Comparison of ENCODE assay signal across 26 cellular contexts in genomic region chr13:106524108-106524507, GRCh38.
"Had no signal": no experiment of that assay in that cellular context is flagged by ENCODE, and none has a peak within 500 bp of the region (broad histone marks: within the 10 kb centered on the region; RNA-seq: fewer than 3 reads in every experiment).

No MANE protein-coding gene starts in this region.

- H3K4me3 Mint-ChIP-seq: activated CD4-positive, alpha-beta T cell treated with anti-CD3 and anti-CD28 coated beads, Interleukin-2, amount 10 ng/mL, durations not matched to agents 7 days and 5 days; activated CD8-positive, alpha-beta memory T cell treated with anti-CD3 and anti-CD28 coated beads, Interleukin-2, amount 10 ng/mL, durations not matched to agents 7 days and 5 days; activated CD8-positive, alpha-beta T cell treated with anti-CD3 and anti-CD28 coated beads for 36 hours; activated naive CD8-positive, alpha-beta T cell treated with anti-CD3 and anti-CD28 coated beads, Interleukin-2, amount 50 U/mL, for 24 hours; memory B cell; nephron; stimulated activated effector memory CD8-positive, alpha-beta T cell treated with anti-CD3 and anti-CD28 coated beads, Interleukin-12 subunit alpha, Interleukin-12 subunit beta, amount 100 ng/mL, for 72 hours; stimulated activated naive CD8-positive, alpha-beta T cell treated with anti-CD3 and anti-CD28 coated beads, Interleukin-15, amount 100 ng/mL, for 72 hours; T-helper 2 cell treated with Interferon-gamma antibody and Interleukin-4, amounts not matched to agents 5 μg/mL and 100 μg/mL, for 36 hours had no signal

- H3K27me3 ChIP-seq: body of pancreas, right lobe of liver, tibial nerve, uterus had no signal

- DNase-seq: activated CD4-positive, alpha-beta T cell treated with anti-CD3 and anti-CD28 coated beads, Interleukin-2, amount 10 ng/mL, durations not matched to agents 7 days and 5 days; activated CD4-positive, CD25-positive, alpha-beta regulatory T cell treated with anti-CD3 and anti-CD28 coated beads, Interleukin-2, amount 50 U/mL, for 72 hours; activated CD8-positive, alpha-beta memory T cell treated with anti-CD3 and anti-CD28 coated beads, Interleukin-2, amount 10 ng/mL, durations not matched to agents 7 days and 5 days; activated CD8-positive, alpha-beta T cell treated with anti-CD3 and anti-CD28 coated beads for 36 hours; activated effector memory CD4-positive, alpha-beta T cell treated with anti-CD3 and anti-CD28 coated beads, Interleukin-2, amount 50 U/mL, for 16 hours; activated naive CD4-positive, alpha-beta T cell treated with anti-CD3 and anti-CD28 coated beads, Interleukin-2, amount 50 U/mL, for 16 hours; activated naive CD8-positive, alpha-beta T cell treated with anti-CD3 and anti-CD28 coated beads, Interleukin-2, amount 50 U/mL, for 24 hours; activated T-cell treated with anti-CD3 and anti-CD28 coated beads for 4 hours; body of pancreas; effector memory CD4-positive, alpha-beta T cell; occipital lobe; posterior cingulate gyrus; right lobe of liver; stimulated activated CD4-positive, alpha-beta T cell treated with anti-CD3 and anti-CD28 coated beads, Interleukin-1b, Interleukin-23, amount 100 ng/mL, for 48 hours; stimulated activated naive CD8-positive, alpha-beta T cell treated with anti-CD3 and anti-CD28 coated beads, Interleukin-15, amount 100 ng/mL, for 72 hours; uterus; WERI-Rb-1 had no signal

- FAIRE-seq: colon, frontal cortex, TTC549 had no signal

- H3K4me3 ChIP-seq: body of pancreas, right lobe of liver, skin epidermis, tibial nerve, uterus had no signal

- H3K27ac Mint-ChIP-seq: activated CD4-positive, alpha-beta T cell treated with anti-CD3 and anti-CD28 coated beads, Interleukin-2, amount 10 ng/mL, durations not matched to agents 7 days and 5 days; activated CD8-positive, alpha-beta memory T cell treated with anti-CD3 and anti-CD28 coated beads, Interleukin-2, amount 10 ng/mL, durations not matched to agents 7 days and 5 days; activated CD8-positive, alpha-beta T cell treated with anti-CD3 and anti-CD28 coated beads for 36 hours; activated naive CD8-positive, alpha-beta T cell treated with anti-CD3 and anti-CD28 coated beads, Interleukin-2, amount 50 U/mL, for 24 hours; memory B cell; nephron; stimulated activated effector memory CD8-positive, alpha-beta T cell treated with anti-CD3 and anti-CD28 coated beads, Interleukin-12 subunit alpha, Interleukin-12 subunit beta, amount 100 ng/mL, for 72 hours; stimulated activated naive CD8-positive, alpha-beta T cell treated with anti-CD3 and anti-CD28 coated beads, Interleukin-15, amount 100 ng/mL, for 72 hours; T-helper 2 cell treated with Interferon-gamma antibody and Interleukin-4, amounts not matched to agents 5 μg/mL and 100 μg/mL, for 36 hours had no signal

- H3K36me3 ChIP-seq: right lobe of liver, tibial nerve, uterus, WERI-Rb-1 had no signal

- H3K9me3 Mint-ChIP-seq: activated CD4-positive, alpha-beta T cell treated with anti-CD3 and anti-CD28 coated beads, Interleukin-2, amount 10 ng/mL, durations not matched to agents 7 days and 5 days; activated CD8-positive, alpha-beta T cell treated with anti-CD3 and anti-CD28 coated beads for 36 hours; activated naive CD8-positive, alpha-beta T cell treated with anti-CD3 and anti-CD28 coated beads, Interleukin-2, amount 50 U/mL, for 24 hours; memory B cell; nephron; stimulated activated effector memory CD8-positive, alpha-beta T cell treated with anti-CD3 and anti-CD28 coated beads, Interleukin-12 subunit alpha, Interleukin-12 subunit beta, amount 100 ng/mL, for 72 hours; stimulated activated naive CD8-positive, alpha-beta T cell treated with anti-CD3 and anti-CD28 coated beads, Interleukin-15, amount 100 ng/mL, for 72 hours; T-helper 2 cell treated with Interferon-gamma antibody and Interleukin-4, amounts not matched to agents 5 μg/mL and 100 μg/mL, for 36 hours had no signal

- H3K4me1 Mint-ChIP-seq: activated CD4-positive, alpha-beta T cell treated with anti-CD3 and anti-CD28 coated beads, Interleukin-2, amount 10 ng/mL, durations not matched to agents 7 days and 5 days; activated CD8-positive, alpha-beta memory T cell treated with anti-CD3 and anti-CD28 coated beads, Interleukin-2, amount 10 ng/mL, durations not matched to agents 7 days and 5 days; activated naive CD8-positive, alpha-beta T cell treated with anti-CD3 and anti-CD28 coated beads, Interleukin-2, amount 50 U/mL, for 24 hours; memory B cell; stimulated activated effector memory CD8-positive, alpha-beta T cell treated with anti-CD3 and anti-CD28 coated beads, Interleukin-12 subunit alpha, Interleukin-12 subunit beta, amount 100 ng/mL, for 72 hours; stimulated activated naive CD8-positive, alpha-beta T cell treated with anti-CD3 and anti-CD28 coated beads, Interleukin-15, amount 100 ng/mL, for 72 hours had no signal

- ATAC-seq: activated CD8-positive, alpha-beta memory T cell treated with anti-CD3 and anti-CD28 coated beads, Interleukin-2, amount 10 ng/mL, durations not matched to agents 7 days and 5 days; activated CD8-positive, alpha-beta T cell treated with anti-CD3 and anti-CD28 coated beads for 36 hours; activated naive CD8-positive, alpha-beta T cell treated with anti-CD3 and anti-CD28 coated beads, Interleukin-2, amount 50 U/mL, for 24 hours; body of pancreas; right lobe of liver; stimulated activated effector memory CD8-positive, alpha-beta T cell treated with anti-CD3 and anti-CD28 coated beads, Interleukin-12 subunit alpha, Interleukin-12 subunit beta, amount 100 ng/mL, for 72 hours; stimulated activated naive CD8-positive, alpha-beta T cell treated with anti-CD3 and anti-CD28 coated beads, Interleukin-15, amount 100 ng/mL, for 72 hours had no signal

- H3K27ac ChIP-seq: body of pancreas, right lobe of liver, tibial nerve, uterus, WERI-Rb-1 had no signal

- H3K4me1 ChIP-seq: right lobe of liver, uterus had no signal

- H3K9me3 ChIP-seq: body of pancreas, right lobe of liver, tibial nerve, uterus had no signal

- H3K36me3 Mint-ChIP-seq: activated CD8-positive, alpha-beta memory T cell treated with anti-CD3 and anti-CD28 coated beads, Interleukin-2, amount 10 ng/mL, durations not matched to agents 7 days and 5 days; memory B cell; stimulated activated effector memory CD8-positive, alpha-beta T cell treated with anti-CD3 and anti-CD28 coated beads, Interleukin-12 subunit alpha, Interleukin-12 subunit beta, amount 100 ng/mL, for 72 hours had no signal
